17 cellular contexts compared by ENCODE assay signal in the genomic region with DNA sequence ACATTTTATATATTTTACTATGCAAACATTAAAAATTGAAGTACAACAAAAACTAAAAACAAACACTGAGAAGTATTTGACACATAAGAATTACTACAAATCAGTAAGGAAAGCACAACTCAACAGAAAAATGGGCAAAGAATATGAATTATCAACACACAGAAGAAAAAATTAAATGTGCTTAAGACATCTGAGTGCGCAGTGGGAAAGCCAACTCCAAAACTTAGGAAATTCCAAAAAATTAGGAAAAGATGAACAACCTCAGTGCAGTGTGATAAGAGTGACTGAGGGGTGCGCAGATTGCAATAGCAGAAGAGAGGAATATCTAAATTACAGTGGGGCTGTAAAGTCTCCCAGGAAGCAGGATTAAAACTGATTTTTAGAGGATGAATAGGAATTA. TPM values are rescaled to one million over a fixed set of nuclear protein-coding genes. Genes with fewer than 3 reads are reported as not detected.
DNase-seq lines count a peak whose midpoint lies in the region; ATAC-seq, FAIRE-seq and TF ChIP-seq lines count a peak whose summit lies in the region.
"Had no signal": no experiment of that assay in that cellular context is flagged by ENCODE, and none has a peak within 500 bp of the region (broad histone marks: within the 10 kb centered on the region; RNA-seq: fewer than 3 reads in every experiment).

No MANE protein-coding gene starts in this region.

- H3K4me1 ChIP-seq in Caco-2 (peaks cover 45% of the 10 kb centered on the region), small intestine (ENCODE audit: control insufficient read depth in 2 of 2, insufficient read depth in 1 of 2, low read depth in 1 of 2, low read length in 1 of 2) (peaks cover 5 to 7% of the 10 kb centered on the region in 2 donors)

- no peak overlapping the region for H3K9ac ChIP-seq in SK-N-MC (ENCODE audit: insufficient read length)
- H3K9ac ChIP-seq: GM23248 had no signal

- H3K36me3 Mint-ChIP-seq in Caco-2 (ENCODE audit: insufficient read depth, unreplicated experiment) (peaks cover 27% of the 10 kb centered on the region), mesothelial cell of epicardium (no peaks in the 10 kb centered on the region)

- TF ChIP-seq CTCF in Caco-2 (IDR thresholded peaks at IDR 0.05; ENCODE audit: insufficient read depth in 1 of 2, low read depth in 1 of 2, low read length in 1 of 2, severe bottlenecking in 1 of 2, unreplicated experiment in 1 of 2) = no peak
- no peak for TF ChIP-seq CTCF in mesothelial cell of epicardium (IDR thresholded peaks at IDR 0.05; ENCODE audit: unreplicated experiment)

- CTCF ChIA-PET in Caco-2 (lab: Charles Lee) = no interaction called here

- H3K4me3 ChIP-seq in Caco-2 (ENCODE audit: low read depth, low read length) (no peak overlapping the region), SK-N-MC (no peak overlapping the region), small intestine (ENCODE audit: low read depth in 1 of 2, low read length in 2 of 2) (no peak overlapping the region)
- H3K4me3 ChIP-seq: A549, GM12878, GM23248, HAP-1 had no signal

- FAIRE-seq in small intestine (lab: Jason Lieb, UNC) = no peak
- FAIRE-seq: A549, GM12878 had no signal

- peak overlapping the region; percentile 75 for H3K27ac Mint-ChIP-seq in Caco-2 (ENCODE audit: unreplicated experiment)
- peak overlapping the region; percentile 13 for H3K27ac Mint-ChIP-seq in mesothelial cell of epicardium

- 95 to 100% (median 100%) methylated on average over 2 of the region's 2 CpGs for WGBS in small intestine, 3 donors

- no peak for ATAC-seq in GM18519 (IDR thresholded peaks at IDR 0.05; ENCODE audit: low FRiP score, unreplicated experiment)
- ATAC-seq: A549, GM12878 had no signal

- peaks cover 31% of the 10 kb centered on the region for H3K4me1 Mint-ChIP-seq in Caco-2 (ENCODE audit: low read depth, unreplicated experiment)
- H3K4me1 Mint-ChIP-seq in mesothelial cell of epicardium = peaks cover 41% of the 10 kb centered on the region

- H3K36me3 ChIP-seq in Caco-2 (ENCODE audit: control insufficient read depth, insufficient read depth, low read length) (no peaks in the 10 kb centered on the region), SK-N-MC (ENCODE audit: insufficient read depth, low read length) (peaks cover 10% of the 10 kb centered on the region; the same call in 1 of the 2 replicates), small intestine (ENCODE audit: control insufficient read depth in 2 of 2, insufficient read depth in 2 of 2, low read length in 2 of 2) (no peaks in the 10 kb centered on the region)
- H3K36me3 ChIP-seq: HAP-1 had no signal

- H3K9me3 Mint-ChIP-seq in Caco-2 (ENCODE audit: unreplicated experiment) (no peaks in the 10 kb centered on the region), mesothelial cell of epicardium (no peaks in the 10 kb centered on the region)
- H3K9me3 Mint-ChIP-seq: CD4-positive, alpha-beta memory T cell had no signal

- POLR2A ChIA-PET in Caco-2 (lab: Charles Lee) = no interaction called here

- H3K27me3 Mint-ChIP-seq in Caco-2 (ENCODE audit: insufficient read depth, unreplicated experiment) = no peaks in the 10 kb centered on the region
- H3K27me3 Mint-ChIP-seq in mesothelial cell of epicardium (ENCODE audit: low read depth) = no peaks in the 10 kb centered on the region

- H3K27ac ChIP-seq in SK-N-MC (peak overlapping the region; percentile 7), small intestine (ENCODE audit: low read depth in 1 of 2, low read length in 1 of 2) (no peak overlapping the region)
- H3K27ac ChIP-seq: C4-2B, GM23248 had no signal

- H3K4me3 Mint-ChIP-seq in Caco-2 (ENCODE audit: unreplicated experiment) (peak overlapping the region; percentile 20), mesothelial cell of epicardium (no peak overlapping the region)

- no peaks in the 10 kb centered on the region for H3K27me3 ChIP-seq in Caco-2 (replicated peaks; ENCODE audit: control insufficient read depth, insufficient read depth, low read length)
- no peaks in the 10 kb centered on the region for H3K27me3 ChIP-seq in small intestine (ENCODE audit: control insufficient read depth in 2 of 2, insufficient read depth in 2 of 2, low read length in 2 of 2)

- H3K9me3 ChIP-seq in Caco-2 (no peaks in the 10 kb centered on the region), SK-N-MC (ENCODE audit: low read depth, low read length) (no peaks in the 10 kb centered on the region), small intestine (ENCODE audit: control insufficient read depth, low read depth) (no peaks in the 10 kb centered on the region)
- H3K9me3 ChIP-seq: A549, HAP-1 had no signal

- DNase-seq in Caco-2 (no peak), SK-N-MC (ENCODE audit: low read depth, low spot score) (no peak), mesothelial cell of epicardium (ENCODE audit: low spot score in 2 of 2, unreplicated experiment in 2 of 2) (no peak), small intestine (no peak)
- no peak for DNase-seq in activated naive CD4-positive, alpha-beta T cell treated with anti-CD3 and anti-CD28 coated beads, Interleukin-2, amount 50 U/mL, for 16 hours
- DNase-seq: AML-193; CD4-positive, alpha-beta memory T cell; DMS 273 treated with DMSO at 0.1 percent for 48 hours; DMS53; DND-41; EL; GM23248 had no signal

- intact Hi-C loops in Caco-2 (cut with micrococcal nuclease; ENCODE audit: unreplicated experiment) = no loop called here

- no TSS peak for BruUV-seq in Caco-2 (replicated peaks; lab: Mats Ljungman, UMichigan)

RNA-seq across cellular contexts. Expression of a gene that starts 1.9 kb away (rescaled TPM):
- total RNA-seq in Caco-2 (2022) (103 and 110 TPM in 2 replicates), mesothelial cell of epicardium (59.2 to 64.5 TPM (median 63.5 TPM) in 3 replicates)
- polyA plus RNA-seq in small intestine = 10 to 100 TPM; 16.5 to 20.9 (median 20.6) TPM

RNA-seq across cellular contexts. Expression of a gene that starts 51.2 kb away (rescaled TPM):
- 54.3 and 58.0 TPM in 2 replicates for total RNA-seq in Caco-2 (2022)
- total RNA-seq in mesothelial cell of epicardium = 84.9 to 89.6 TPM (median 85.5 TPM) in 3 replicates
- polyA plus RNA-seq in small intestine = 10 to 100 TPM in 1 of 3 donors, 1 to 10 TPM in 1, under 1 TPM in 1; 0.89 to 15.3 (median 6.8) TPM
